16 cellular contexts compared by ENCODE assay signal in genomic region chrX:16855363-16856075, GRCh38. TPM values are rescaled to one million over a fixed set of nuclear protein-coding genes. Genes with fewer than 3 reads are reported as not detected.
DNase-seq lines count a peak whose midpoint lies in the region; ATAC-seq and TF ChIP-seq lines count a peak whose summit lies in the region.
"Had no signal": no experiment of that assay in that cellular context is flagged by ENCODE, and none has a peak within 500 bp of the region (broad histone marks: within the 10 kb centered on the region; RNA-seq: fewer than 3 reads in every experiment).

No MANE protein-coding gene starts in this region.

- DNase-seq in activated T-cell treated with anti-CD3 and anti-CD28 coated beads, Interleukin-2, amount 50 U/mL, for 24 hours = no peak
- no peak for DNase-seq in activated T-cell treated with anti-CD3 and anti-CD28 coated beads, Interleukin-2, amount 50 U/mL, for 1 hour
- no peak for DNase-seq in activated T-helper 1 cell treated with anti-CD3 and anti-CD28 coated beads, Interleukin-12 subunit alpha, Interleukin-12 subunit beta, Interleukin-2, Interleukin-4 antibody, amounts not matched to agents 30 ng/mL and 10 ng/mL and 1 ng/mL, durations not matched to agents 14 hours and 24 hours and 36 hours (ENCODE audit: low spot score)
- no peak for DNase-seq in stimulated activated effector memory CD8-positive, alpha-beta T cell treated with anti-CD3 and anti-CD28 coated beads, Interleukin-12 subunit alpha, Interleukin-12 subunit beta, amount 100 ng/mL, for 72 hours (ENCODE audit: low spot score in 2 of 2)
- no peak for DNase-seq in LoVo (ENCODE audit: low spot score)
- DNase-seq in suprapubic skin (ENCODE audit: low spot score in 2 of 2) = no peak
- DNase-seq: GF-D8, heart left ventricle, kidney, NCI-H446 treated with DMSO at 0.1 percent for 48 hours, SK-N-SH had no signal

- H3K4me3 Mint-ChIP-seq in activated T-cell treated with anti-CD3 and anti-CD28 coated beads, Interleukin-2, amount 50 U/mL, for 24 hours = peak overlapping the region; percentile 38
- no peak overlapping the region for H3K4me3 Mint-ChIP-seq in activated T-helper 1 cell treated with anti-CD3 and anti-CD28 coated beads, Interleukin-12 subunit alpha, Interleukin-12 subunit beta, Interleukin-2, Interleukin-4 antibody, amounts not matched to agents 30 ng/mL and 10 ng/mL and 1 ng/mL, durations not matched to agents 14 hours and 24 hours and 36 hours
- H3K4me3 Mint-ChIP-seq in stimulated activated effector memory CD8-positive, alpha-beta T cell treated with anti-CD3 and anti-CD28 coated beads, Interleukin-12 subunit alpha, Interleukin-12 subunit beta, amount 100 ng/mL, for 72 hours = no peak overlapping the region
- H3K4me3 Mint-ChIP-seq: dendritic cell treated with granulocyte-macrophage colony-stimulating factor and Interleukin-4, amounts not matched to agents 40 ng/mL and 50 ng/mL, for 4 days had no signal

- H3K9me3 ChIP-seq in suprapubic skin = no peaks in the 10 kb centered on the region
- H3K9me3 ChIP-seq: ascending aorta, heart left ventricle, SK-N-SH had no signal

- TF ChIP-seq EP300 in suprapubic skin (IDR thresholded peaks at IDR 0.05) = no peak

- peaks cover 31% of the 10 kb centered on the region for H3K27me3 Mint-ChIP-seq in activated T-cell treated with anti-CD3 and anti-CD28 coated beads, Interleukin-2, amount 50 U/mL, for 24 hours
- no peaks in the 10 kb centered on the region for H3K27me3 Mint-ChIP-seq in activated T-helper 1 cell treated with anti-CD3 and anti-CD28 coated beads, Interleukin-12 subunit alpha, Interleukin-12 subunit beta, Interleukin-2, Interleukin-4 antibody, amounts not matched to agents 30 ng/mL and 10 ng/mL and 1 ng/mL, durations not matched to agents 14 hours and 24 hours and 36 hours (ENCODE audit: insufficient read depth)
- H3K27me3 Mint-ChIP-seq: dendritic cell treated with granulocyte-macrophage colony-stimulating factor and Interleukin-4, amounts not matched to agents 40 ng/mL and 50 ng/mL, for 4 days had no signal

- peaks cover 71% of the 10 kb centered on the region for H3K4me1 Mint-ChIP-seq in activated T-cell treated with anti-CD3 and anti-CD28 coated beads, Interleukin-2, amount 50 U/mL, for 24 hours (ENCODE audit: low read depth)
- peaks cover 32% of the 10 kb centered on the region for H3K4me1 Mint-ChIP-seq in activated T-helper 1 cell treated with anti-CD3 and anti-CD28 coated beads, Interleukin-12 subunit alpha, Interleukin-12 subunit beta, Interleukin-2, Interleukin-4 antibody, amounts not matched to agents 30 ng/mL and 10 ng/mL and 1 ng/mL, durations not matched to agents 14 hours and 24 hours and 36 hours (ENCODE audit: low read depth)
- peaks cover 36% of the 10 kb centered on the region for H3K4me1 Mint-ChIP-seq in stimulated activated effector memory CD8-positive, alpha-beta T cell treated with anti-CD3 and anti-CD28 coated beads, Interleukin-12 subunit alpha, Interleukin-12 subunit beta, amount 100 ng/mL, for 72 hours

- peak overlapping the region; percentile 93 for H3K27ac Mint-ChIP-seq in activated T-cell treated with anti-CD3 and anti-CD28 coated beads, Interleukin-2, amount 50 U/mL, for 24 hours
- H3K27ac Mint-ChIP-seq in activated T-helper 1 cell treated with anti-CD3 and anti-CD28 coated beads, Interleukin-12 subunit alpha, Interleukin-12 subunit beta, Interleukin-2, Interleukin-4 antibody, amounts not matched to agents 30 ng/mL and 10 ng/mL and 1 ng/mL, durations not matched to agents 14 hours and 24 hours and 36 hours = peak overlapping the region; percentile 79
- H3K27ac Mint-ChIP-seq in stimulated activated effector memory CD8-positive, alpha-beta T cell treated with anti-CD3 and anti-CD28 coated beads, Interleukin-12 subunit alpha, Interleukin-12 subunit beta, amount 100 ng/mL, for 72 hours = peak overlapping the region; percentile 56
- H3K27ac Mint-ChIP-seq: dendritic cell treated with granulocyte-macrophage colony-stimulating factor and Interleukin-4, amounts not matched to agents 40 ng/mL and 50 ng/mL, for 4 days had no signal

- intact Hi-C loops in activated T-helper 1 cell treated with anti-CD3 and anti-CD28 coated beads, Interleukin-12 subunit alpha, Interleukin-12 subunit beta, Interleukin-2, Interleukin-4 antibody, amounts not matched to agents 30 ng/mL and 10 ng/mL and 1 ng/mL, durations not matched to agents 14 hours and 24 hours and 36 hours (cut with micrococcal nuclease) = loop anchor here (1.0 kb wide), 1 partner anchor 15 kb away; the partner anchor contains the start of gene RBBP7

- H3K36me3 ChIP-seq in suprapubic skin = peaks cover 17% of the 10 kb centered on the region

- peak; percentile 27 for ATAC-seq in GM21619 (IDR thresholded peaks at IDR 0.05; ENCODE audit: unreplicated experiment)
- peak; percentile 48 for ATAC-seq in stimulated activated effector memory CD8-positive, alpha-beta T cell treated with anti-CD3 and anti-CD28 coated beads, Interleukin-12 subunit alpha, Interleukin-12 subunit beta, amount 100 ng/mL, for 72 hours
- ATAC-seq in HG03025 (IDR thresholded peaks at IDR 0.05; ENCODE audit: low FRiP score, unreplicated experiment) = no peak
- ATAC-seq: esophagus mucosa had no signal

- no peaks in the 10 kb centered on the region for H3K4me1 ChIP-seq in suprapubic skin
- H3K4me1 ChIP-seq: ascending aorta had no signal

- TF ChIP-seq POLR2A in suprapubic skin (IDR thresholded peaks at IDR 0.05) = no peak

- no peak for TF ChIP-seq CTCF in suprapubic skin (IDR thresholded peaks at IDR 0.05)

- WGBS in suprapubic skin = 97% methylated on average over 5 of the region's 5 CpGs

- peaks cover 94% of the 10 kb centered on the region for H3K36me3 Mint-ChIP-seq in activated T-cell treated with anti-CD3 and anti-CD28 coated beads, Interleukin-2, amount 50 U/mL, for 24 hours (ENCODE audit: low read depth)
- H3K36me3 Mint-ChIP-seq in activated T-helper 1 cell treated with anti-CD3 and anti-CD28 coated beads, Interleukin-12 subunit alpha, Interleukin-12 subunit beta, Interleukin-2, Interleukin-4 antibody, amounts not matched to agents 30 ng/mL and 10 ng/mL and 1 ng/mL, durations not matched to agents 14 hours and 24 hours and 36 hours (ENCODE audit: low read depth) = peaks cover 43% of the 10 kb centered on the region
- peaks cover 99% of the 10 kb centered on the region for H3K36me3 Mint-ChIP-seq in stimulated activated effector memory CD8-positive, alpha-beta T cell treated with anti-CD3 and anti-CD28 coated beads, Interleukin-12 subunit alpha, Interleukin-12 subunit beta, amount 100 ng/mL, for 72 hours

- H3K4me3 ChIP-seq in suprapubic skin = no peak overlapping the region
- H3K4me3 ChIP-seq: ascending aorta, heart left ventricle had no signal

- no peaks in the 10 kb centered on the region for H3K27me3 ChIP-seq in suprapubic skin
- H3K27me3 ChIP-seq: ascending aorta had no signal

- no peak overlapping the region for H3K27ac ChIP-seq in suprapubic skin
- H3K27ac ChIP-seq: ascending aorta, heart left ventricle had no signal

- no peaks in the 10 kb centered on the region for H3K9me3 Mint-ChIP-seq in activated T-cell treated with anti-CD3 and anti-CD28 coated beads, Interleukin-2, amount 50 U/mL, for 24 hours
- no peaks in the 10 kb centered on the region for H3K9me3 Mint-ChIP-seq in activated T-helper 1 cell treated with anti-CD3 and anti-CD28 coated beads, Interleukin-12 subunit alpha, Interleukin-12 subunit beta, Interleukin-2, Interleukin-4 antibody, amounts not matched to agents 30 ng/mL and 10 ng/mL and 1 ng/mL, durations not matched to agents 14 hours and 24 hours and 36 hours
- no peaks in the 10 kb centered on the region for H3K9me3 Mint-ChIP-seq in stimulated activated effector memory CD8-positive, alpha-beta T cell treated with anti-CD3 and anti-CD28 coated beads, Interleukin-12 subunit alpha, Interleukin-12 subunit beta, amount 100 ng/mL, for 72 hours
- H3K9me3 Mint-ChIP-seq: dendritic cell treated with granulocyte-macrophage colony-stimulating factor and Interleukin-4, amounts not matched to agents 40 ng/mL and 50 ng/mL, for 4 days had no signal

RNA-seq across cellular contexts. Expression of gene RBBP7, which starts 14.6 kb away (rescaled TPM):
- total RNA-seq in activated T-helper 1 cell treated with anti-CD3 and anti-CD28 coated beads, Interleukin-12 subunit alpha, Interleukin-12 subunit beta, Interleukin-2, Interleukin-4 antibody, amounts not matched to agents 30 ng/mL and 10 ng/mL and 1 ng/mL, durations not matched to agents 14 hours and 24 hours and 36 hours = 127 and 134 TPM in 2 replicates
- total RNA-seq in suprapubic skin = 10 to 100 TPM; 62.9 to 88.8 (median 66.0) TPM
